In genomic region chr15:36235173-36235572, GRCh38 we compare ENCODE assay signal across 7 cellular contexts.
"Had no signal": no experiment of that assay in that cellular context is flagged by ENCODE, and none has a peak within 500 bp of the region (broad histone marks: within the 10 kb centered on the region; RNA-seq: fewer than 3 reads in every experiment).

No MANE protein-coding gene starts in this region.

- H3K4me2 ChIP-seq: GM23338, KMS-11 had no signal

- H3K27ac ChIP-seq: HL-60, KMS-11 had no signal

- DNase-seq: H9, HCEC 1CT, KBM-7 had no signal

- H3K4me3 ChIP-seq: GM23338 had no signal

- ATAC-seq: GM23338, HepG2 had no signal

- H2AFZ ChIP-seq: GM23338 had no signal
